2 cellular contexts compared by ENCODE assay signal in genomic region chr1:71054791-71055190, GRCh38.
TF ChIP-seq lines count a peak whose summit lies in the region.

No MANE protein-coding gene starts in this region.

TF ChIP-seq in GM23338, 12 proteins besides CTCF, POLR2A, EP300 and RAD21:
- TF ChIP-seq EZH2phosphoT487 (IDR thresholded peaks at IDR 0.05; ENCODE audit: unreplicated experiment) (no peak), NANOG (IDR thresholded peaks at IDR 0.05; ENCODE audit: borderline replicate concordance) (no peak), ZNF331 (CRISPR knock-in tag; IDR thresholded peaks at IDR 0.05; ENCODE audit: low read depth) (no peak), REST (IDR thresholded peaks at IDR 0.05; ENCODE audit: unreplicated experiment) (no peak), JUNB (IDR thresholded peaks at IDR 0.05; ENCODE audit: unreplicated experiment) (no peak), CREB1 (CRISPR knock-in tag; IDR thresholded peaks at IDR 0.05; ENCODE audit: low read depth) (no peak), ETS1 (IDR thresholded peaks at IDR 0.05) (no peak), POLR2AphosphoS5 (IDR thresholded peaks at IDR 0.05; ENCODE audit: low read depth) (no peak), ZNF114 (CRISPR knock-in tag; IDR thresholded peaks at IDR 0.05) (no peak), EZH2 (IDR thresholded peaks at IDR 0.05; ENCODE audit: low read depth, unreplicated experiment) (no peak), ZNF462 (CRISPR knock-in tag; IDR thresholded peaks at IDR 0.05) (no peak)

TF ChIP-seq in endothelial cell of umbilical vein, 7 proteins besides CTCF, POLR2A, EP300 and RAD21:
- TF ChIP-seq MAX (IDR thresholded peaks at IDR 0.05; ENCODE audit: insufficient read depth, insufficient read length) = no peak
- TF ChIP-seq JUN (IDR thresholded peaks at IDR 0.05; ENCODE audit: borderline replicate concordance, insufficient read depth, insufficient read length, low read depth) = no peak
- no peak for TF ChIP-seq EZH2 (IDR thresholded peaks at IDR 0.05; ENCODE audit: borderline replicate concordance, low read depth, low read length, severe bottlenecking)
- TF ChIP-seq POLR2AphosphoS5 (IDR thresholded peaks at IDR 0.05; ENCODE audit: insufficient read depth, low read depth, low read length) = no peak
- no peak for TF ChIP-seq GATA2 (IDR thresholded peaks at IDR 0.05; ENCODE audit: insufficient read depth, insufficient read length, low read depth, low read length)
